In genomic region chr13:98672947-98673545, GRCh38 we compare ENCODE assay signal across 1 cellular context.
TF ChIP-seq lines count a peak whose summit lies in the region.

No MANE protein-coding gene starts in this region.

TF ChIP-seq in HepG2, 621 proteins besides CTCF, POLR2A, EP300 and RAD21 (continued from another document and continues in another):
- no peak for TF ChIP-seq ZXDC (CRISPR knock-in tag; IDR thresholded peaks at IDR 0.05)
- TF ChIP-seq CHD4 (IDR thresholded peaks at IDR 0.05; ENCODE audit: borderline replicate concordance, low read length), result no peak
- no peak for TF ChIP-seq ZNF263 (CRISPR knock-in tag; IDR thresholded peaks at IDR 0.05)
- 0 out of 2 replicates have a peak, but pooled peaks have one; percentile 46 for TF ChIP-seq NFIC (IDR thresholded peaks at IDR 0.05; ENCODE audit: low read length)
- TF ChIP-seq RARA (CRISPR knock-in tag; IDR thresholded peaks at IDR 0.05), result peak; percentile 55
- TF ChIP-seq ZNF710 (CRISPR knock-in tag; IDR thresholded peaks at IDR 0.05; ENCODE audit: borderline replicate concordance), result no peak
- TF ChIP-seq SAFB2 (CRISPR knock-in tag; IDR thresholded peaks at IDR 0.05; ENCODE audit: borderline replicate concordance, low read depth), result no peak
- no peak for TF ChIP-seq ZBTB38 (CRISPR knock-in tag; IDR thresholded peaks at IDR 0.05)
- TF ChIP-seq, protein P1, sequence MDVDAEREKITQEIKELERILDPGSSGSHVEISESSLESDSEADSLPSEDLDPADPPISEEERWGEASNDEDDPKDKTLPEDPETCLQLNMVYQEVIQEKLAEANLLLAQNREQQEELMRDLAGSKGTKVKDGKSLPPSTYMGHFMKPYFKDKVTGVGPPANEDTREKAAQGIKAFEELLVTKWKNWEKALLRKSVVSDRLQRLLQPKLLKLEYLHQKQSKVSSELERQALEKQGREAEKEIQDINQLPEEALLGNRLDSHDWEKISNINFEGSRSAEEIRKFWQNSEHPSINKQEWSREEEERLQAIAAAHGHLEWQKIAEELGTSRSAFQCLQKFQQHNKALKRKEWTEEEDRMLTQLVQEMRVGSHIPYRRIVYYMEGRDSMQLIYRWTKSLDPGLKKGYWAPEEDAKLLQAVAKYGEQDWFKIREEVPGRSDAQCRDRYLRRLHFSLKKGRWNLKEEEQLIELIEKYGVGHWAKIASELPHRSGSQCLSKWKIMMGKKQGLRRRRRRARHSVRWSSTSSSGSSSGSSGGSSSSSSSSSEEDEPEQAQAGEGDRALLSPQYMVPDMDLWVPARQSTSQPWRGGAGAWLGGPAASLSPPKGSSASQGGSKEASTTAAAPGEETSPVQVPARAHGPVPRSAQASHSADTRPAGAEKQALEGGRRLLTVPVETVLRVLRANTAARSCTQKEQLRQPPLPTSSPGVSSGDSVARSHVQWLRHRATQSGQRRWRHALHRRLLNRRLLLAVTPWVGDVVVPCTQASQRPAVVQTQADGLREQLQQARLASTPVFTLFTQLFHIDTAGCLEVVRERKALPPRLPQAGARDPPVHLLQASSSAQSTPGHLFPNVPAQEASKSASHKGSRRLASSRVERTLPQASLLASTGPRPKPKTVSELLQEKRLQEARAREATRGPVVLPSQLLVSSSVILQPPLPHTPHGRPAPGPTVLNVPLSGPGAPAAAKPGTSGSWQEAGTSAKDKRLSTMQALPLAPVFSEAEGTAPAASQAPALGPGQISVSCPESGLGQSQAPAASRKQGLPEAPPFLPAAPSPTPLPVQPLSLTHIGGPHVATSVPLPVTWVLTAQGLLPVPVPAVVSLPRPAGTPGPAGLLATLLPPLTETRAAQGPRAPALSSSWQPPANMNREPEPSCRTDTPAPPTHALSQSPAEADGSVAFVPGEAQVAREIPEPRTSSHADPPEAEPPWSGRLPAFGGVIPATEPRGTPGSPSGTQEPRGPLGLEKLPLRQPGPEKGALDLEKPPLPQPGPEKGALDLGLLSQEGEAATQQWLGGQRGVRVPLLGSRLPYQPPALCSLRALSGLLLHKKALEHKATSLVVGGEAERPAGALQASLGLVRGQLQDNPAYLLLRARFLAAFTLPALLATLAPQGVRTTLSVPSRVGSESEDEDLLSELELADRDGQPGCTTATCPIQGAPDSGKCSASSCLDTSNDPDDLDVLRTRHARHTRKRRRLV (CRISPR knock-in tag; IDR thresholded peaks at IDR 0.05), result no peak
- no peak for TF ChIP-seq ZNF431 (CRISPR knock-in tag; IDR thresholded peaks at IDR 0.05; ENCODE audit: borderline replicate concordance, low read depth)
- TF ChIP-seq, protein P2, sequence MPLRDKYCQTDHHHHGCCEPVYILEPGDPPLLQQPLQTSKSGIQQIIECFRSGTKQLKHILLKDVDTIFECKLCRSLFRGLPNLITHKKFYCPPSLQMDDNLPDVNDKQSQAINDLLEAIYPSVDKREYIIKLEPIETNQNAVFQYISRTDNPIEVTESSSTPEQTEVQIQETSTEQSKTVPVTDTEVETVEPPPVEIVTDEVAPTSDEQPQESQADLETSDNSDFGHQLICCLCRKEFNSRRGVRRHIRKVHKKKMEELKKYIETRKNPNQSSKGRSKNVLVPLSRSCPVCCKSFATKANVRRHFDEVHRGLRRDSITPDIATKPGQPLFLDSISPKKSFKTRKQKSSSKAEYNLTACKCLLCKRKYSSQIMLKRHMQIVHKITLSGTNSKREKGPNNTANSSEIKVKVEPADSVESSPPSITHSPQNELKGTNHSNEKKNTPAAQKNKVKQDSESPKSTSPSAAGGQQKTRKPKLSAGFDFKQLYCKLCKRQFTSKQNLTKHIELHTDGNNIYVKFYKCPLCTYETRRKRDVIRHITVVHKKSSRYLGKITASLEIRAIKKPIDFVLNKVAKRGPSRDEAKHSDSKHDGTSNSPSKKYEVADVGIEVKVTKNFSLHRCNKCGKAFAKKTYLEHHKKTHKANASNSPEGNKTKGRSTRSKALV (CRISPR knock-in tag; IDR thresholded peaks at IDR 0.05), result no peak
- no peak for TF ChIP-seq FOXA1 (IDR thresholded peaks at IDR 0.05)
- no peak for TF ChIP-seq FOXA1 (CRISPR knock-in tag; IDR thresholded peaks at IDR 0.05)
- TF ChIP-seq KLF15 (CRISPR knock-in tag; IDR thresholded peaks at IDR 0.05; ENCODE audit: borderline replicate concordance), result no peak
- no peak for TF ChIP-seq CBX2 (IDR thresholded peaks at IDR 0.05; ENCODE audit: low read depth, low read length)
- no peak for TF ChIP-seq CBX2 (CRISPR knock-in tag; IDR thresholded peaks at IDR 0.05; ENCODE audit: low read depth)
- TF ChIP-seq, protein P3, sequence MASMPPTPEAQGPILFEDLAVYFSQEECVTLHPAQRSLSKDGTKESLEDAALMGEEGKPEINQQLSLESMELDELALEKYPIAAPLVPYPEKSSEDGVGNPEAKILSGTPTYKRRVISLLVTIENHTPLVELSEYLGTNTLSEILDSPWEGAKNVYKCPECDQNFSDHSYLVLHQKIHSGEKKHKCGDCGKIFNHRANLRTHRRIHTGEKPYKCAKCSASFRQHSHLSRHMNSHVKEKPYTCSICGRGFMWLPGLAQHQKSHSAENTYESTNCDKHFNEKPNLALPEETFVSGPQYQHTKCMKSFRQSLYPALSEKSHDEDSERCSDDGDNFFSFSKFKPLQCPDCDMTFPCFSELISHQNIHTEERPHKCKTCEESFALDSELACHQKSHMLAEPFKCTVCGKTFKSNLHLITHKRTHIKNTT (CRISPR knock-in tag; IDR thresholded peaks at IDR 0.05), result no peak
- no peak for TF ChIP-seq ZNF142 (CRISPR knock-in tag; IDR thresholded peaks at IDR 0.05)
- TF ChIP-seq, protein P4, sequence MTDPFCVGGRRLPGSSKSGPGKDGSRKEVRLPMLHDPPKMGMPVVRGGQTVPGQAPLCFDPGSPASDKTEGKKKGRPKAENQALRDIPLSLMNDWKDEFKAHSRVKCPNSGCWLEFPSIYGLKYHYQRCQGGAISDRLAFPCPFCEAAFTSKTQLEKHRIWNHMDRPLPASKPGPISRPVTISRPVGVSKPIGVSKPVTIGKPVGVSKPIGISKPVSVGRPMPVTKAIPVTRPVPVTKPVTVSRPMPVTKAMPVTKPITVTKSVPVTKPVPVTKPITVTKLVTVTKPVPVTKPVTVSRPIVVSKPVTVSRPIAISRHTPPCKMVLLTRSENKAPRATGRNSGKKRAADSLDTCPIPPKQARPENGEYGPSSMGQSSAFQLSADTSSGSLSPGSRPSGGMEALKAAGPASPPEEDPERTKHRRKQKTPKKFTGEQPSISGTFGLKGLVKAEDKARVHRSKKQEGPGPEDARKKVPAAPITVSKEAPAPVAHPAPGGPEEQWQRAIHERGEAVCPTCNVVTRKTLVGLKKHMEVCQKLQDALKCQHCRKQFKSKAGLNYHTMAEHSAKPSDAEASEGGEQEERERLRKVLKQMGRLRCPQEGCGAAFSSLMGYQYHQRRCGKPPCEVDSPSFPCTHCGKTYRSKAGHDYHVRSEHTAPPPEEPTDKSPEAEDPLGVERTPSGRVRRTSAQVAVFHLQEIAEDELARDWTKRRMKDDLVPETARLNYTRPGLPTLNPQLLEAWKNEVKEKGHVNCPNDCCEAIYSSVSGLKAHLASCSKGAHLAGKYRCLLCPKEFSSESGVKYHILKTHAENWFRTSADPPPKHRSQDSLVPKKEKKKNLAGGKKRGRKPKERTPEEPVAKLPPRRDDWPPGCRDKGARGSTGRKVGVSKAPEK (CRISPR knock-in tag; IDR thresholded peaks at IDR 0.05; ENCODE audit: borderline replicate concordance), result no peak
- TF ChIP-seq, protein P5, sequence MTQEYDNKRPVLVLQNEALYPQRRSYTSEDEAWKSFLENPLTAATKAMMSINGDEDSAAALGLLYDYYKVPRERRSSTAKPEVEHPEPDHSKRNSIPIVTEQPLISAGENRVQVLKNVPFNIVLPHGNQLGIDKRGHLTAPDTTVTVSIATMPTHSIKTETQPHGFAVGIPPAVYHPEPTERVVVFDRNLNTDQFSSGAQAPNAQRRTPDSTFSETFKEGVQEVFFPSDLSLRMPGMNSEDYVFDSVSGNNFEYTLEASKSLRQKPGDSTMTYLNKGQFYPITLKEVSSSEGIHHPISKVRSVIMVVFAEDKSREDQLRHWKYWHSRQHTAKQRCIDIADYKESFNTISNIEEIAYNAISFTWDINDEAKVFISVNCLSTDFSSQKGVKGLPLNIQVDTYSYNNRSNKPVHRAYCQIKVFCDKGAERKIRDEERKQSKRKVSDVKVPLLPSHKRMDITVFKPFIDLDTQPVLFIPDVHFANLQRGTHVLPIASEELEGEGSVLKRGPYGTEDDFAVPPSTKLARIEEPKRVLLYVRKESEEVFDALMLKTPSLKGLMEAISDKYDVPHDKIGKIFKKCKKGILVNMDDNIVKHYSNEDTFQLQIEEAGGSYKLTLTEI (CRISPR knock-in tag; conservative IDR thresholded peaks at IDR 0.05), result no peak
- no peak for TF ChIP-seq SIN3B (IDR thresholded peaks at IDR 0.05; ENCODE audit: low read length)
- 0 out of 2 replicates have a peak, but pooled peaks have one; percentile 31 for TF ChIP-seq ZNF878 (CRISPR knock-in tag; IDR thresholded peaks at IDR 0.05)
- no peak for TF ChIP-seq MEF2D (CRISPR knock-in tag; IDR thresholded peaks at IDR 0.05)
- peak; percentile 19 for TF ChIP-seq ASH2L (IDR thresholded peaks at IDR 0.05; ENCODE audit: insufficient read length, low read depth, low read length)
